Comparison of ENCODE assay signal across 1 cellular context in genomic region chr6:46357591-46357990, GRCh38.
TF ChIP-seq lines count a peak whose summit lies in the region.

No MANE protein-coding gene starts in this region.

TF ChIP-seq in SK-N-SH treated with all-trans-retinoic acid at 6 μM for 48 hours, 23 proteins besides CTCF, POLR2A, EP300 and RAD21:
- TF ChIP-seq ZFP3 (CRISPR knock-in tag; IDR thresholded peaks at IDR 0.05) (no peak), ZFP30 (CRISPR knock-in tag; IDR thresholded peaks at IDR 0.05) (no peak), CSDC2 (CRISPR knock-in tag; IDR thresholded peaks at IDR 0.05) (no peak), PATZ1 (CRISPR knock-in tag; IDR thresholded peaks at IDR 0.05; ENCODE audit: borderline replicate concordance) (no peak), ZNF565 (CRISPR knock-in tag; conservative IDR thresholded peaks at IDR 0.05; ENCODE audit: low read depth) (no peak), PPARA (CRISPR knock-in tag; IDR thresholded peaks at IDR 0.05; ENCODE audit: borderline replicate concordance) (no peak)
